34 cellular contexts compared by ENCODE assay signal in the genomic region with DNA sequence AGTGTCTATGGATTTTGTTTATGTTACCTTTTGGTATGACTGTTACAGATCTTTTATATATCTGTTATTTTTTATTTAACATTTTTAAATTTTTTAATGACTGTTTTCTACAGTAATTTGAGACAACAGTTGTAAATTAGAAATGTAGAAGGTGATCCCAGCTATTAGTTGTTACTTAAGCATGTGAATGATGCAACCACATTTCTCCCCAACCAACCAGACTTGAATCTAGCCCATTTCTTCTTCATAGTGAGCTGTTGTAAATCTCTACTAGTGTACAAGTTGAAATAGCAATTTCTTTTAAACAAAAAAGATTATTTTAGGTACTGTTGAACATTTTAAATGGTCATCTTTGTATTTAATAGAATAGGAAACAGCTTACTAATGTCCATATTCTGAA. TPM values are rescaled to one million over a fixed set of nuclear protein-coding genes. Genes with fewer than 3 reads are reported as not detected.
DNase-seq lines count a peak whose midpoint lies in the region; ATAC-seq, FAIRE-seq and TF ChIP-seq lines count a peak whose summit lies in the region.
"Had no signal": no experiment of that assay in that cellular context is flagged by ENCODE, and none has a peak within 500 bp of the region (broad histone marks: within the 10 kb centered on the region; RNA-seq: fewer than 3 reads in every experiment).

No MANE protein-coding gene starts in this region.

- TF ChIP-seq CTCF in AG10803 (conservative IDR thresholded peaks at IDR 0.05; ENCODE audit: low read length) (no peak), pancreas (IDR thresholded peaks at IDR 0.05) (no peak), transverse colon (IDR thresholded peaks at IDR 0.05) (no peak)

- no peaks in the 10 kb centered on the region for H3K4me1 ChIP-seq in pancreas
- peaks cover 0 to 11% (median 0%) of the 10 kb centered on the region in 4 donors for H3K4me1 ChIP-seq in transverse colon
- H3K4me1 ChIP-seq: A549; BLaER1 treated with 17β-estradiol and CSF1 and Interleukin-3, amounts not matched to agents 10 nM and 100 nM; neural progenitor cell; right atrium auricular region; SJCRH30 had no signal

- H3K27ac ChIP-seq in pancreas (no peak overlapping the region), transverse colon (no peak overlapping the region)
- H3K27ac ChIP-seq: A549; BLaER1 treated with 17β-estradiol and CSF1 and Interleukin-3, amounts not matched to agents 10 nM and 100 nM; cardiac muscle cell; neural progenitor cell; right atrium auricular region; SJCRH30; thoracic aorta; WERI-Rb-1 had no signal

- peaks cover 0 to 9% (median 3%) of the 10 kb centered on the region in 3 donors for H3K36me3 ChIP-seq in pancreas
- H3K36me3 ChIP-seq in transverse colon, result peaks cover 0 to 20% (median 8%) of the 10 kb centered on the region in 4 donors
- H3K36me3 ChIP-seq: SJCRH30, WERI-Rb-1 had no signal

- TF ChIP-seq EP300 in transverse colon (IDR thresholded peaks at IDR 0.05; ENCODE audit: low read depth), result no peak

- no peak for TF ChIP-seq POLR2A in transverse colon (IDR thresholded peaks at IDR 0.05)

- in situ Hi-C loops in transverse colon (cut with MboI; ENCODE audit: low pct_ligation_motif_present in 1 of 4, low pct_unique_long_range_greater_than_20kb in 1 of 4, low sequenced_read_pairs in 3 of 4), result no loop called here

- peak; percentile 75 for FAIRE-seq in pancreas (lab: Jason Lieb, UNC)
- FAIRE-seq: A549, HepG2, urothelium cell line had no signal

- H3K4me3 ChIP-seq in AG10803 (ENCODE audit: low read length), result no peak overlapping the region
- no peak overlapping the region for H3K4me3 ChIP-seq in pancreas
- no peak overlapping the region for H3K4me3 ChIP-seq in transverse colon
- H3K4me3 ChIP-seq: A549; BLaER1 treated with 17β-estradiol and CSF1 and Interleukin-3, amounts not matched to agents 10 nM and 100 nM; cardiac muscle cell; neural progenitor cell; right atrium auricular region; SJCRH30; thoracic aorta had no signal

- DNase-seq in AG10803 (ENCODE audit: low read depth), result peak; percentile 67
- DNase-seq in M059J (ENCODE audit: low read depth), result peak; percentile 21
- peak; percentile 37 for DNase-seq in fibroblast of gingiva (ENCODE audit: low read depth)
- DNase-seq in pancreas, result no peak
- DNase-seq in NCI-H226, result no peak
- DNase-seq in central memory CD4-positive, alpha-beta T cell, result no peak
- DNase-seq in NCI-H524 (lab: John Stamatoyannopoulos, UW), result no peak
- DNase-seq in transverse colon, result no peak
- DNase-seq: activated CD4-positive, alpha-beta T cell treated with anti-CD3 and anti-CD28 coated beads for 48 hours; activated CD8-positive, alpha-beta memory T cell treated with anti-CD3 and anti-CD28 coated beads for 24 hours; activated T-cell treated with anti-CD3 and anti-CD28 coated beads for 4 hours; cortex of kidney; effector memory CD4-positive, alpha-beta T cell; erythroblast; immature natural killer cell; Kasumi-1; left colon; NCI-H1436 treated with DMSO at 0.1 percent for 48 hours; NCI-H2081 treated with DMSO at 0.1 percent for 48 hours; NCI-H82; SJCRH30; stimulated activated naive CD8-positive, alpha-beta T cell treated with anti-CD3 and anti-CD28 coated beads, Interleukin-15, amount 100 ng/mL, for 72 hours; SW 1271; T1000; WERI-Rb-1 had no signal

- H3K27me3 ChIP-seq in pancreas (no peaks in the 10 kb centered on the region), transverse colon (no peaks in the 10 kb centered on the region)
- H3K27me3 ChIP-seq: BLaER1 treated with 17β-estradiol and CSF1 and Interleukin-3, amounts not matched to agents 10 nM and 100 nM; cardiac muscle cell; neural progenitor cell; right atrium auricular region; SJCRH30 had no signal

- no peak for ATAC-seq in pancreas
- ATAC-seq: A549; activated naive CD4-positive, alpha-beta T cell treated with anti-CD3 and anti-CD28 coated beads, Interleukin-2, amount 50 U/mL, for 72 hours; HepG2; left colon; stimulated activated naive CD8-positive, alpha-beta T cell treated with anti-CD3 and anti-CD28 coated beads, Interleukin-15, amount 100 ng/mL, for 72 hours had no signal

- H3K9me3 ChIP-seq in pancreas, result no peaks in the 10 kb centered on the region
- no peaks in the 10 kb centered on the region for H3K9me3 ChIP-seq in transverse colon
- H3K9me3 ChIP-seq: right atrium auricular region, SJCRH30, thoracic aorta had no signal

- intact Hi-C loops in pancreas (cut with DNase I) (no loop called here), transverse colon (cut with DNase I; ENCODE audit: low total_unique reads) (no loop called here)

RNA-seq across cellular contexts. Expression of a gene that starts 18.0 kb away (rescaled TPM):
- 125 and 171 TPM in 2 replicates for total RNA-seq in M059J (2014; rRNA removed; shearing (Covaris generic))
- total RNA-seq in pancreas, result 10 to 100 TPM; 12.8 to 29.6 (median 19.8) TPM
- 10 to 100 TPM in 1 of 2 donors, 1 to 10 TPM in 1; 4.4 to 10.8 TPM for polyA plus RNA-seq in pancreas
- total RNA-seq in transverse colon, result 100 to 1,000 TPM in 1 of 4 donors, 10 to 100 TPM in 3; 24.3 to 102 (median 80.8) TPM

Comparison
In these comparisons a context has a peak if more than half of its experiments do, and no peak if none do; other contexts are left out.
1. DNase-seq: peak in AG10803 (single experiment), M059J (single experiment) and fibroblast of gingiva (single experiment); none in pancreas (0 of 6), NCI-H226 (single experiment), central memory CD4-positive, alpha-beta T cell (single experiment), NCI-H524 (0 of 2) and transverse colon (single experiment).